ENCODE assay signal across 1 cellular context in the genomic region with DNA sequence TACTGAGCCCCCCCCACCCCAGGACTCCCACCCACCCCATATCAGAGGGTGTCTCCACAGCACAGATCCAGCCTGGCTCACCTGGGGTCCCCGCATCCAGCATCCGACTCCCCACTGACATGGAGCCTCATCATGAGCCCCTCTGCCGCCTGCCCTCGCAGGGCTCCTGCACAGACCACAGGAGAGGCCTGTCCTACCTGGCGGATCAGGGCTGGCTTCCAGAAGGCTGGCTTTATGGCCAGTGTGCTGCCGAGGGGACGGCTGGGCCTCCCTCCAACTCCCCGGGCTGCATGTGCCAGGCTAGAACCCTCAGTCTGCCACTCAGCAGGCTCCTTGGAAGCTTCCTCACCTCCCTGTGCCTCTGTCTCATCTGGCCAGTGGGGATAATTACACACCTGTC.
A peak's percentile ranks its signal among the peaks of the same experiment; 100 is the strongest.
TF ChIP-seq lines count a peak whose summit lies in the region.

No MANE protein-coding gene starts in this region.

TF ChIP-seq in K562, 482 proteins besides CTCF, POLR2A, EP300 and RAD21 (continued from another document):
- TF ChIP-seq SMARCA5 (IDR thresholded peaks at IDR 0.05): no peak
- 0 out of 2 replicates have a peak, but pooled peaks have one; percentile 9 for TF ChIP-seq POLR2G (IDR thresholded peaks at IDR 0.05; ENCODE audit: low read depth, low read length)
- no peak for TF ChIP-seq TAF15 (IDR thresholded peaks at IDR 0.05; ENCODE audit: low read depth, low read length)
- TF ChIP-seq CAMTA2 (CRISPR knock-in tag; conservative IDR thresholded peaks at IDR 0.05): no peak
- TF ChIP-seq NFE2L1 (tag; IDR thresholded peaks at IDR 0.05; ENCODE audit: borderline replicate concordance, low read depth): no peak
- TF ChIP-seq, protein P1, sequence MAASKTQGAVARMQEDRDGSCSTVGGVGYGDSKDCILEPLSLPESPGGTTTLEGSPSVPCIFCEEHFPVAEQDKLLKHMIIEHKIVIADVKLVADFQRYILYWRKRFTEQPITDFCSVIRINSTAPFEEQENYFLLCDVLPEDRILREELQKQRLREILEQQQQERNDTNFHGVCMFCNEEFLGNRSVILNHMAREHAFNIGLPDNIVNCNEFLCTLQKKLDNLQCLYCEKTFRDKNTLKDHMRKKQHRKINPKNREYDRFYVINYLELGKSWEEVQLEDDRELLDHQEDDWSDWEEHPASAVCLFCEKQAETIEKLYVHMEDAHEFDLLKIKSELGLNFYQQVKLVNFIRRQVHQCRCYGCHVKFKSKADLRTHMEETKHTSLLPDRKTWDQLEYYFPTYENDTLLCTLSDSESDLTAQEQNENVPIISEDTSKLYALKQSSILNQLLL (CRISPR knock-in tag; IDR thresholded peaks at IDR 0.05; ENCODE audit: borderline replicate concordance): no peak
